13 cellular contexts compared by ENCODE assay signal in genomic region chr11:34501500-34501899, GRCh38. TPM values are rescaled to one million over a fixed set of nuclear protein-coding genes. Genes with fewer than 3 reads are reported as not detected.
DNase-seq lines count a peak whose midpoint lies in the region; ATAC-seq and TF ChIP-seq lines count a peak whose summit lies in the region.
"Had no signal": no experiment of that assay in that cellular context is flagged by ENCODE, and none has a peak within 500 bp of the region (broad histone marks: within the 10 kb centered on the region; RNA-seq: fewer than 3 reads in every experiment).

No MANE protein-coding gene starts in this region.

- H3K4me3 ChIP-seq in mucosa of descending colon (no peak overlapping the region), OCI-LY7 (ENCODE audit: low read depth, low read length, poor library complexity, severe bottlenecking) (no peak overlapping the region)
- H3K4me3 ChIP-seq: uterus had no signal

- no peak overlapping the region for H3K4me2 ChIP-seq in OCI-LY7 (ENCODE audit: low read length)

- intact Hi-C loops in MCF 10A (cut with micrococcal nuclease) = no loop called here
- intact Hi-C loops in mucosa of descending colon (cut with DNase I, micrococcal nuclease) = no loop called here
- intact Hi-C loops in OCI-LY7 (cut with micrococcal nuclease; ENCODE audit: unreplicated experiment) = no loop called here

- H3K36me3 ChIP-seq in mucosa of descending colon (ENCODE audit: low read depth) (no peaks in the 10 kb centered on the region), OCI-LY7 (ENCODE audit: insufficient read depth, low read length) (no peaks in the 10 kb centered on the region)
- H3K36me3 ChIP-seq: uterus had no signal

- no peaks in the 10 kb centered on the region for H3K9me3 Mint-ChIP-seq in MCF 10A (ENCODE audit: unreplicated experiment)
- H3K9me3 Mint-ChIP-seq: brain had no signal

- no peak overlapping the region for H3K4me3 Mint-ChIP-seq in MCF 10A (ENCODE audit: unreplicated experiment)
- H3K4me3 Mint-ChIP-seq: activated CD4-positive, alpha-beta T cell treated with anti-CD3 and anti-CD28 coated beads for 36 hours; brain had no signal

- H3K27ac ChIP-seq in OCI-LY7 (ENCODE audit: low read depth, low read length, poor library complexity, severe bottlenecking) = no peak overlapping the region
- H3K27ac ChIP-seq: uterus had no signal

- no peaks in the 10 kb centered on the region for H3K79me2 ChIP-seq in OCI-LY7 (ENCODE audit: insufficient read depth, low read depth, low read length)

- POLR2A ChIA-PET in MCF 10A (lab: Yijun Ruan, JAX) = interaction anchor here (1.0 to 1.4 kb wide), 3 partner anchors 62 to 391 kb away, joined by 4 to 5 read pairs (median 4); no protein-coding TSS in a partner anchor
- POLR2A ChIA-PET in OCI-LY7 (lab: Charles Lee) = no interaction called here

- ATAC-seq in mucosa of descending colon (peak; percentile 42), GM18870 (IDR thresholded peaks at IDR 0.05; ENCODE audit: unreplicated experiment) (no peak)
- ATAC-seq: activated CD4-positive, alpha-beta T cell treated with anti-CD3 and anti-CD28 coated beads for 36 hours had no signal

- no peak overlapping the region for H2AFZ ChIP-seq in OCI-LY7 (ENCODE audit: low read length)

- no peaks in the 10 kb centered on the region for H3K27me3 Mint-ChIP-seq in MCF 10A (ENCODE audit: insufficient read depth, unreplicated experiment)

- peak overlapping the region; percentile 49 for H3K27ac Mint-ChIP-seq in MCF 10A (ENCODE audit: low read depth, unreplicated experiment)
- H3K27ac Mint-ChIP-seq: activated CD4-positive, alpha-beta T cell treated with anti-CD3 and anti-CD28 coated beads for 36 hours had no signal

- peak; percentile 67 to 81 for DNase-seq in AML-193 (lab: John Stamatoyannopoulos, UW)
- peak; percentile 97 for DNase-seq in M059J (ENCODE audit: low read depth)
- peak; percentile 65 for DNase-seq in MCF 10A (ENCODE audit: unreplicated experiment)
- DNase-seq in mucosa of descending colon = no peak
- DNase-seq in NCI-H1105 treated with DMSO at 0.1 percent for 48 hours (lab: John Stamatoyannopoulos, UW) = no peak
- DNase-seq in OCI-LY7 (ENCODE audit: low spot score) = no peak
- DNase-seq in D341Med (ENCODE audit: low spot score) = no peak
- DNase-seq: activated CD4-positive, alpha-beta T cell treated with anti-CD3 and anti-CD28 coated beads for 36 hours; DMS53; stimulated activated CD4-positive, alpha-beta T cell treated with anti-CD3 and anti-CD28 coated beads, Interleukin-1b, Interleukin-23, amount 100 ng/mL, for 48 hours had no signal

- H3K4me1 Mint-ChIP-seq in MCF 10A (ENCODE audit: insufficient read depth, unreplicated experiment) = peaks cover 14% of the 10 kb centered on the region
- H3K4me1 Mint-ChIP-seq: activated CD4-positive, alpha-beta T cell treated with anti-CD3 and anti-CD28 coated beads for 36 hours had no signal

- H3K36me3 Mint-ChIP-seq in MCF 10A (ENCODE audit: insufficient read depth, unreplicated experiment) = no peaks in the 10 kb centered on the region
- H3K36me3 Mint-ChIP-seq: brain had no signal

- H3K4me1 ChIP-seq in mucosa of descending colon (ENCODE audit: low read depth) (no peaks in the 10 kb centered on the region), OCI-LY7 (ENCODE audit: insufficient read depth, low read length, poor library complexity, severe bottlenecking) (no peaks in the 10 kb centered on the region)

- no peaks in the 10 kb centered on the region for H3K9me3 ChIP-seq in mucosa of descending colon
- no peaks in the 10 kb centered on the region for H3K9me3 ChIP-seq in OCI-LY7 (ENCODE audit: low read length)
- H3K9me3 ChIP-seq: uterus had no signal

- no peaks in the 10 kb centered on the region for H3K9me2 ChIP-seq in OCI-LY7 (ENCODE audit: insufficient read depth, low read length)

- CTCF ChIA-PET in MCF 10A (lab: Yijun Ruan, JAX) (interaction anchor here (0.5 to 2.8 kb wide), 12 partner anchors 9 to 886 kb away, joined by 3 to 16 read pairs (median 3); no protein-coding TSS in a partner anchor), OCI-LY7 (lab: Charles Lee; ENCODE audit: unreplicated experiment) (no interaction called here)

- no TSS peak for BruUV-seq in MCF 10A (replicated peaks; lab: Mats Ljungman, UMichigan)
- BruUV-seq in OCI-LY7 (replicated peaks; lab: Mats Ljungman, UMichigan) = no TSS peak

- no peak for TF ChIP-seq CTCF in MCF 10A (IDR thresholded peaks at IDR 0.05; ENCODE audit: unreplicated experiment)
- no peak for TF ChIP-seq CTCF in mucosa of descending colon (IDR thresholded peaks at IDR 0.05)
- no peak for TF ChIP-seq CTCF in OCI-LY7 (conservative IDR thresholded peaks at IDR 0.05; ENCODE audit: low read length)

- no peaks in the 10 kb centered on the region for H4K20me1 ChIP-seq in OCI-LY7 (ENCODE audit: insufficient read depth, low read length)

RNA-seq across cellular contexts. Expression of gene ELF5, which starts 12.1 kb away (rescaled TPM):
- total RNA-seq in M059J (2014; rRNA removed; shearing (Covaris generic)) = 0.30 and 0.79 TPM in 2 replicates
- total RNA-seq in MCF 10A (2022) (not detected in 2 replicates), mucosa of descending colon (not detected), OCI-LY7 (2022) (not detected in 2 replicates)
- total RNA-seq in OCI-LY7 (2014; rRNA removed; shearing (Covaris generic)) = not detected in 2 replicates
- total RNA-seq: activated CD4-positive, alpha-beta T cell treated with anti-CD3 and anti-CD28 coated beads for 36 hours; uterus had no signal

Comparison
In these comparisons a context has a peak if more than half of its experiments do, and no peak if none do; other contexts are left out.
1. DNase-seq: peak in AML-193 (2 of 2), M059J (single experiment) and MCF 10A (single experiment); none in mucosa of descending colon (0 of 3), NCI-H1105 treated with DMSO at 0.1 percent for 48 hours (single experiment), OCI-LY7 (single experiment) and D341Med (single experiment).